ENCODE assay signal across 21 cellular contexts in genomic region chr2:108220191-108220590, GRCh38. TPM values are rescaled to one million over a fixed set of nuclear protein-coding genes. Genes with fewer than 3 reads are reported as not detected.
A peak's percentile ranks its signal among the peaks of the same experiment; 100 is the strongest.
DNase-seq lines count a peak whose midpoint lies in the region; ATAC-seq, FAIRE-seq and TF ChIP-seq lines count a peak whose summit lies in the region.
"Had no signal": no experiment of that assay in that cellular context is flagged by ENCODE, and none has a peak within 500 bp of the region (broad histone marks: within the 10 kb centered on the region; RNA-seq: fewer than 3 reads in every experiment).

No MANE protein-coding gene starts in this region.

- no peak overlapping the region for H2AK5ac ChIP-seq in mesenchymal stem cell (ENCODE audit: low read length, severe bottlenecking)

- no peak overlapping the region for H4K8ac ChIP-seq in mesenchymal stem cell (ENCODE audit: low read length)

- H2BK12ac ChIP-seq in mesenchymal stem cell (ENCODE audit: low read length in 2 of 2) = no peak overlapping the region

- H2AFZ ChIP-seq in mesenchymal stem cell (ENCODE audit: low read depth, low read length) = no peak overlapping the region
- H2AFZ ChIP-seq: PC-9 had no signal

- no peak for TF ChIP-seq CTCF in C4-2B (conservative IDR thresholded peaks at IDR 0.05)

- no peak overlapping the region for H3K4ac ChIP-seq in mesenchymal stem cell (ENCODE audit: low read depth in 1 of 2, low read length in 2 of 2)

- no peak for TF ChIP-seq EP300 in Ishikawa (IDR thresholded peaks at IDR 0.05; ENCODE audit: borderline replicate concordance)

- H3K4me3 ChIP-seq in mesenchymal stem cell (ENCODE audit: insufficient read depth in 1 of 2, low read depth in 1 of 2, low read length in 2 of 2) (no peak overlapping the region), small intestine (ENCODE audit: low read depth in 1 of 2, low read length in 2 of 2) (no peak overlapping the region)
- H3K4me3 ChIP-seq: GM23248, PC-9 had no signal

- FAIRE-seq in small intestine (lab: Jason Lieb, UNC) = no peak
- FAIRE-seq: D721Med, GM18507 had no signal

- no peaks in the 10 kb centered on the region for H3K27me3 ChIP-seq in mesenchymal stem cell (ENCODE audit: control insufficient read depth in 1 of 2, insufficient read depth in 1 of 2, low read length in 2 of 2)
- no peaks in the 10 kb centered on the region for H3K27me3 ChIP-seq in small intestine (ENCODE audit: control insufficient read depth in 2 of 2, insufficient read depth in 2 of 2, low read length in 2 of 2)
- H3K27me3 ChIP-seq: BE2C had no signal

- H3K14ac ChIP-seq in mesenchymal stem cell (ENCODE audit: low read length in 2 of 2) = no peak overlapping the region

- H3K9me3 ChIP-seq in mesenchymal stem cell (ENCODE audit: control insufficient read depth, low read length) = peaks cover 15% of the 10 kb centered on the region
- peaks cover 2% of the 10 kb centered on the region for H3K9me3 ChIP-seq in small intestine (ENCODE audit: control insufficient read depth, low read depth)
- H3K9me3 ChIP-seq: BE2C had no signal

- H2BK5ac ChIP-seq in mesenchymal stem cell (ENCODE audit: low read depth, low read length, poor library complexity, severe bottlenecking) = no peak overlapping the region

- no peaks in the 10 kb centered on the region for H3K36me3 ChIP-seq in mesenchymal stem cell (ENCODE audit: control insufficient read depth in 1 of 2, insufficient read depth in 2 of 2, low read depth in 1 of 2, low read length in 2 of 2)
- H3K36me3 ChIP-seq in small intestine (ENCODE audit: control insufficient read depth in 2 of 2, insufficient read depth in 2 of 2, low read length in 2 of 2) = no peaks in the 10 kb centered on the region
- H3K36me3 ChIP-seq: BE2C had no signal

- no peak overlapping the region for H3K23ac ChIP-seq in mesenchymal stem cell (ENCODE audit: low read length in 2 of 2)

- WGBS in mesenchymal stem cell = 74% methylated on average over 3 of the region's 3 CpGs
- WGBS in small intestine, 3 donors = 91 to 93% (median 93%) methylated on average over 3 of the region's 3 CpGs

- no peak for ATAC-seq in GM21423 (IDR thresholded peaks at IDR 0.05; ENCODE audit: unreplicated experiment)

- no peak overlapping the region for H4K91ac ChIP-seq in mesenchymal stem cell (ENCODE audit: low read length)

- H2BK15ac ChIP-seq in mesenchymal stem cell (ENCODE audit: low read depth, poor library complexity, severe bottlenecking) = no peak overlapping the region

- H2BK120ac ChIP-seq in mesenchymal stem cell (ENCODE audit: low read depth, low read length) = no peak overlapping the region

- no peak for TF ChIP-seq RAD21 in Ishikawa (IDR thresholded peaks at IDR 0.05; ENCODE audit: low read depth)

- H3K18ac ChIP-seq in mesenchymal stem cell (ENCODE audit: low read depth in 1 of 2, low read length in 2 of 2) = no peak overlapping the region

- H3K9ac ChIP-seq in mesenchymal stem cell (ENCODE audit: low read length) = no peak overlapping the region
- H3K9ac ChIP-seq: GM23248 had no signal

- DNase-seq in mesenchymal stem cell (no peak), small intestine (peak; percentile 51)
- DNase-seq in effector CD8-positive, alpha-beta T cell (lab: John Stamatoyannopoulos, UW) = no peak
- DNase-seq in activated CD8-positive, alpha-beta memory T cell treated with anti-CD3 and anti-CD28 coated beads, Interleukin-2, amount 50 U/mL, for 4 hours = no peak
- DNase-seq: ACHN, BE2C, GM23248, H7, KBM-7, MM.1S, NCI-H2029, NCI-H524 treated with DMSO at 0.1 percent for 48 hours, NCI-H774, PC-9, RPMI8226, SHP77 had no signal

- H3K4me2 ChIP-seq in mesenchymal stem cell (ENCODE audit: low read length, poor library complexity, severe bottlenecking) = no peak overlapping the region
- H3K4me2 ChIP-seq: PC-9 had no signal

- H3K79me1 ChIP-seq in mesenchymal stem cell (replicated peaks; ENCODE audit: low read length, poor library complexity, severe bottlenecking) = no peaks in the 10 kb centered on the region

- H3K4me1 ChIP-seq in mesenchymal stem cell (ENCODE audit: control insufficient read depth, insufficient read depth, low read depth, low read length) = peaks cover 17% of the 10 kb centered on the region
- H3K4me1 ChIP-seq in small intestine (ENCODE audit: control insufficient read depth in 2 of 2, insufficient read depth in 1 of 2, low read depth in 1 of 2, low read length in 1 of 2) = peaks cover 3 to 6% of the 10 kb centered on the region in 2 donors
- H3K4me1 ChIP-seq: BE2C had no signal

- H3K27ac ChIP-seq in C4-2B (peak overlapping the region; percentile 81), mesenchymal stem cell (ENCODE audit: low read length, poor library complexity, severe bottlenecking) (peak overlapping the region; percentile 15), small intestine (ENCODE audit: low read depth in 1 of 2, low read length in 1 of 2) (no peak overlapping the region)
- H3K27ac ChIP-seq: GM23248, PC-9 had no signal

TF ChIP-seq in Ishikawa, 13 proteins besides CTCF, POLR2A, EP300 and RAD21:
- TF ChIP-seq EGR1 (IDR thresholded peaks at IDR 0.05) = no peak
- no peak for TF ChIP-seq NFIC (IDR thresholded peaks at IDR 0.05)
- TF ChIP-seq USF1 (IDR thresholded peaks at IDR 0.05) = peak; percentile 46; the same call in 1 of the 2 replicates
- no peak for TF ChIP-seq CEBPB (IDR thresholded peaks at IDR 0.05)
- no peak for TF ChIP-seq TAF1 (IDR thresholded peaks at IDR 0.05; ENCODE audit: low read depth)
- no peak for TF ChIP-seq REST (IDR thresholded peaks at IDR 0.05; ENCODE audit: low read depth)
- no peak for TF ChIP-seq FOXM1 (IDR thresholded peaks at IDR 0.05; ENCODE audit: borderline replicate concordance, low read depth)
- TF ChIP-seq CREB1 (IDR thresholded peaks at IDR 0.05; ENCODE audit: low read depth) = no peak
- no peak for TF ChIP-seq YY1 (IDR thresholded peaks at IDR 0.05; ENCODE audit: low read depth)

RNA-seq across cellular contexts. Expression of gene SULT1C3, which starts 19.6 kb away (rescaled TPM):
- polyA plus RNA-seq in mesenchymal stem cell (2013, experiment 1 of 2) = not detected
- not detected for polyA plus RNA-seq in mesenchymal stem cell (2013, experiment 2 of 2)
- polyA plus RNA-seq in small intestine = 1 to 10 TPM in 1 of 3 donors, not detected in 2; 5.1 TPM
- polyA plus RNA-seq: GM23248 had no signal

Comparison
In these comparisons a context has a peak if more than half of its experiments do, and no peak if none do; other contexts are left out.
1. H3K27ac ChIP-seq: peak in C4-2B (single experiment) and mesenchymal stem cell (single experiment); none in small intestine (0 of 2).